ENCODE assay signal across 10 cellular contexts in the genomic region with DNA sequence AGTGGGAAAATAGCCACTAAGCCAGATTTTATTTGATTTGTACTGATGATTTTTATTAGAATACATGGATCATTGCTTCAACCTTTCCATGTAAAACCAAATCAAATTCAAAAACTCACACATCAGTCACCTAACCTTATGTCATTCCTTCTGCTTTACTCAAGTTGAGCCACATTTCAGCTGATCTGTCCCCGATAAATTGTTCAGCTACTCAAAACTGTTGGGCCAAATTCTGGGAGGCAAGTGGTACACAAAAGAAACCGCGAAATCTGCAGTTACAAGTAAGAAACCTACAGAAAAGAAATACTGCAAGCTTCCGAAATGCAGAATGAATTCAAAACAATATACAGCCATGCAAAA.
DNase-seq lines count a peak whose midpoint lies in the region; ATAC-seq and TF ChIP-seq lines count a peak whose summit lies in the region.
"Had no signal": no experiment of that assay in that cellular context is flagged by ENCODE, and none has a peak within 500 bp of the region (broad histone marks: within the 10 kb centered on the region; RNA-seq: fewer than 3 reads in every experiment).

No MANE protein-coding gene starts in this region.

- DNase-seq in IMR-90, result peak; percentile 18
- no peak for DNase-seq in stimulated activated naive CD8-positive, alpha-beta T cell treated with anti-CD3 and anti-CD28 coated beads, Interleukin-15, amount 100 ng/mL, for 72 hours
- DNase-seq in brain microvascular endothelial cell, result no peak
- DNase-seq: activated effector memory CD4-positive, alpha-beta T cell treated with anti-CD3 and anti-CD28 coated beads, Interleukin-2, amount 50 U/mL, for 16 hours; NCI-H187 treated with DMSO at 0.1 percent for 48 hours; pancreas had no signal

- in situ Hi-C loops in IMR-90 (cut with MboI; ENCODE audit: low sequenced_read_pairs), result no loop called here
- in situ Hi-C loops in brain microvascular endothelial cell (cut with HindIII; ENCODE audit: low pct_ligation_motif_present, low sequenced_read_pairs), result no loop called here

- H3K4me2 ChIP-seq in IMR-90 (ENCODE audit: low read depth, low read length), result peak overlapping the region; percentile 95

- TF ChIP-seq RAD21 in IMR-90 (IDR thresholded peaks at IDR 0.05; ENCODE audit: low read length), result no peak

- peaks cover 10% of the 10 kb centered on the region for H3K9me1 ChIP-seq in IMR-90 (ENCODE audit: insufficient read depth, low read length)

- no peak overlapping the region; a peak in 1 of 4 replicates for H4K8ac ChIP-seq in IMR-90 (ENCODE audit: low read depth in 2 of 2, low read length in 2 of 2)

- ATAC-seq in IMR-90 (ENCODE audit: low read depth) (no peak), GM21526 (IDR thresholded peaks at IDR 0.05; ENCODE audit: low FRiP score, unreplicated experiment) (no peak), GM21528 (IDR thresholded peaks at IDR 0.05; ENCODE audit: low FRiP score, unreplicated experiment) (no peak)
- no peak for ATAC-seq in stimulated activated naive CD8-positive, alpha-beta T cell treated with anti-CD3 and anti-CD28 coated beads, Interleukin-15, amount 100 ng/mL, for 72 hours

- H2BK20ac ChIP-seq in IMR-90 (ENCODE audit: low read depth, low read length), result no peak overlapping the region

- dilution Hi-C loops in IMR-90 (cut with HindIII; ENCODE audit: low sequenced_read_pairs, unreplicated experiment), result no loop called here

- H2BK120ac ChIP-seq in IMR-90 (ENCODE audit: low read depth, low read length), result peak overlapping the region; percentile 92; the same call in 1 of the 2 replicates

- no peak overlapping the region; the same call in 1 of the 2 replicates for H3K18ac ChIP-seq in IMR-90 (ENCODE audit: low read depth, low read length)

- H2BK5ac ChIP-seq in IMR-90 (ENCODE audit: low read depth, low read length, poor library complexity, severe bottlenecking), result peak overlapping the region; percentile 66

- POLR2A ChIA-PET in IMR-90 (lab: Charles Lee; ENCODE audit: unreplicated experiment), result no interaction called here

- H4K20me1 ChIP-seq in IMR-90 (ENCODE audit: insufficient read depth, low read length), result peaks cover 5% of the 10 kb centered on the region; the same call in 1 of the 2 replicates

- H4K91ac ChIP-seq in IMR-90 (ENCODE audit: insufficient read depth, low read depth, low read length), result no peak overlapping the region

- H3K4me1 ChIP-seq in IMR-90 (ENCODE audit: control insufficient read depth, insufficient read depth, low read length), result peaks cover 3% of the 10 kb centered on the region; the same call in 1 of the 2 replicates
- H3K4me1 ChIP-seq: pancreas had no signal

- peak overlapping the region; percentile 20; the same call in 1 of the 2 replicates for H3K23ac ChIP-seq in IMR-90 (ENCODE audit: low read depth, low read length)

- H3K9me3 ChIP-seq in IMR-90 (ENCODE audit: control insufficient read depth, insufficient read depth, low read length), result no peaks in the 10 kb centered on the region
- H3K9me3 ChIP-seq: pancreas had no signal

- H2AFZ ChIP-seq in IMR-90 (replicated peaks; ENCODE audit: low read length, poor library complexity), result no peak overlapping the region

- no peak overlapping the region for H2BK15ac ChIP-seq in IMR-90 (ENCODE audit: low read depth, low read length)

- intact Hi-C loops in IMR-90 (cut with micrococcal nuclease), result no loop called here

- 0 out of 2 replicates have a peak overlapping the region, but pooled peaks have one; percentile 6 for H3K14ac ChIP-seq in IMR-90 (replicated peaks; ENCODE audit: low read depth, low read length)

- CTCF ChIA-PET in IMR-90 (lab: Yijun Ruan, JAX), result interaction anchor here (0.5 to 0.7 kb wide), 2 partner anchors 10 to 179 kb away, joined by 3 to 5 read pairs; no protein-coding TSS in a partner anchor

- H3K79me1 ChIP-seq in IMR-90 (ENCODE audit: low read depth in 1 of 2, low read length in 2 of 2), result peaks cover 31 to 73% of the 10 kb centered on the region in 2 experiments

- H3K4me3 Mint-ChIP-seq in stimulated activated naive CD8-positive, alpha-beta T cell treated with anti-CD3 and anti-CD28 coated beads, Interleukin-15, amount 100 ng/mL, for 72 hours, result peak overlapping the region; percentile 34 to 82

- no peaks in the 10 kb centered on the region for H3K27me3 ChIP-seq in IMR-90 (ENCODE audit: control insufficient read depth, insufficient read depth, low read length)
- no peaks in the 10 kb centered on the region for H3K27me3 ChIP-seq in layer of hippocampus (ENCODE audit: control insufficient read depth, insufficient read depth, low read length)
- no peaks in the 10 kb centered on the region for H3K27me3 ChIP-seq in brain microvascular endothelial cell (replicated peaks)
- H3K27me3 ChIP-seq: pancreas had no signal

- H3K4me3 ChIP-seq in IMR-90 (ENCODE audit: insufficient read depth, low read depth, low read length), result peak overlapping the region; percentile 41; the same call in 1 of the 2 replicates
- no peak overlapping the region for H3K4me3 ChIP-seq in brain microvascular endothelial cell (ENCODE audit: low read depth, low read length)

- no peak overlapping the region for H3K56ac ChIP-seq in IMR-90 (ENCODE audit: extremely low read depth, insufficient read depth, low read length)

- H3K27ac ChIP-seq in IMR-90 (ENCODE audit: insufficient read depth, low read length) (no peak overlapping the region), angular gyrus (ENCODE audit: low read depth, low read length) (peak overlapping the region; percentile 0), layer of hippocampus (ENCODE audit: low read depth, low read length) (peak overlapping the region; percentile 66), brain microvascular endothelial cell (no peak overlapping the region)

- H3K27me3 Mint-ChIP-seq in stimulated activated naive CD8-positive, alpha-beta T cell treated with anti-CD3 and anti-CD28 coated beads, Interleukin-15, amount 100 ng/mL, for 72 hours, result no peaks in the 10 kb centered on the region

- H3K4me1 Mint-ChIP-seq in stimulated activated naive CD8-positive, alpha-beta T cell treated with anti-CD3 and anti-CD28 coated beads, Interleukin-15, amount 100 ng/mL, for 72 hours, result peaks cover 12% of the 10 kb centered on the region

- no peak for TF ChIP-seq POLR2A in IMR-90 (IDR thresholded peaks at IDR 0.05; ENCODE audit: low read depth, low read length)

- peaks cover 0 to 7% of the 10 kb centered on the region in 2 donors for H3K9me3 Mint-ChIP-seq in stimulated activated naive CD8-positive, alpha-beta T cell treated with anti-CD3 and anti-CD28 coated beads, Interleukin-15, amount 100 ng/mL, for 72 hours

- peak overlapping the region; percentile 80; the same call in 1 of the 2 replicates for H3K4ac ChIP-seq in IMR-90 (ENCODE audit: low read depth, low read length)

- TF ChIP-seq CTCF in IMR-90 (conservative IDR thresholded peaks at IDR 0.05; ENCODE audit: low read depth, low read length), result no peak
- no peak for TF ChIP-seq CTCF in brain microvascular endothelial cell (IDR thresholded peaks at IDR 0.05; ENCODE audit: low read depth, low read length, missing control alignments)

- no peak overlapping the region for H2AK9ac ChIP-seq in IMR-90 (replicated peaks; ENCODE audit: low read depth, low read length, poor library complexity)

- WGBS in IMR-90 (ENCODE audit: extremely low coverage in 2 of 2, insufficient read length in 1 of 2), 2 experiments, result no CpG with 5 or more reads among the region's 4 CpGs

- H3K27ac Mint-ChIP-seq in stimulated activated naive CD8-positive, alpha-beta T cell treated with anti-CD3 and anti-CD28 coated beads, Interleukin-15, amount 100 ng/mL, for 72 hours, result no peak overlapping the region

- no peak overlapping the region for H3K9ac ChIP-seq in IMR-90 (ENCODE audit: low read depth, low read length)

- peak overlapping the region; percentile 18; the same call in 1 of the 2 replicates for H4K5ac ChIP-seq in IMR-90 (ENCODE audit: low read depth, low read length)

- no TSS peak for BruUV-seq in IMR-90 (replicated peaks; lab: Mats Ljungman, UMichigan)

- no peak overlapping the region for H2AK5ac ChIP-seq in IMR-90 (ENCODE audit: low read depth, low read length)

- H3K36me3 ChIP-seq in IMR-90 (ENCODE audit: control insufficient read depth, insufficient read depth, low read length) (peaks cover 1% of the 10 kb centered on the region; the same call in 1 of the 2 replicates), brain microvascular endothelial cell (replicated peaks) (no peaks in the 10 kb centered on the region)
- H3K36me3 ChIP-seq: pancreas had no signal

TF ChIP-seq in IMR-90, 13 proteins besides CTCF, POLR2A, EP300 and RAD21 (continues in another document):
- TF ChIP-seq NFE2L2 (IDR thresholded peaks at IDR 0.05; ENCODE audit: low read depth, low read length) (no peak), MXI1 (IDR thresholded peaks at IDR 0.05; ENCODE audit: borderline replicate concordance, low read depth, low read length) (no peak), BHLHE40 (IDR thresholded peaks at IDR 0.05; ENCODE audit: low read depth, low read length) (no peak), SMC3 (IDR thresholded peaks at IDR 0.05; ENCODE audit: low read depth, low read length) (no peak), MAZ (IDR thresholded peaks at IDR 0.05; ENCODE audit: borderline replicate concordance, low read depth, low read length) (no peak), CEBPB (IDR thresholded peaks at IDR 0.05; ENCODE audit: low read depth, low read length) (no peak), CHD1 (IDR thresholded peaks at IDR 0.05; ENCODE audit: low read depth, low read length) (no peak), MAFK (IDR thresholded peaks at IDR 0.05; ENCODE audit: low read depth, low read length) (no peak), RCOR1 (IDR thresholded peaks at IDR 0.05; ENCODE audit: insufficient replicate concordance, low read length) (no peak), RFX5 (IDR thresholded peaks at IDR 0.05; ENCODE audit: low read depth, low read length) (no peak), FOS (IDR thresholded peaks at IDR 0.05; ENCODE audit: low read depth, low read length) (no peak)
- TF ChIP-seq, protein P1, sequence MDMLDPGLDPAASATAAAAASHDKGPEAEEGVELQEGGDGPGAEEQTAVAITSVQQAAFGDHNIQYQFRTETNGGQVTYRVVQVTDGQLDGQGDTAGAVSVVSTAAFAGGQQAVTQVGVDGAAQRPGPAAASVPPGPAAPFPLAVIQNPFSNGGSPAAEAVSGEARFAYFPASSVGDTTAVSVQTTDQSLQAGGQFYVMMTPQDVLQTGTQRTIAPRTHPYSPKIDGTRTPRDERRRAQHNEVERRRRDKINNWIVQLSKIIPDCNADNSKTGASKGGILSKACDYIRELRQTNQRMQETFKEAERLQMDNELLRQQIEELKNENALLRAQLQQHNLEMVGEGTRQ (IDR thresholded peaks at IDR 0.05; ENCODE audit: low read depth, low read length), result no peak

Comparison
In these comparisons a context has a peak if more than half of its experiments do, and no peak if none do; other contexts are left out.
1. H3K27ac ChIP-seq: peak in angular gyrus (single experiment) and layer of hippocampus (single experiment); none in IMR-90 (single experiment) and brain microvascular endothelial cell (single experiment).